In the genomic region with DNA sequence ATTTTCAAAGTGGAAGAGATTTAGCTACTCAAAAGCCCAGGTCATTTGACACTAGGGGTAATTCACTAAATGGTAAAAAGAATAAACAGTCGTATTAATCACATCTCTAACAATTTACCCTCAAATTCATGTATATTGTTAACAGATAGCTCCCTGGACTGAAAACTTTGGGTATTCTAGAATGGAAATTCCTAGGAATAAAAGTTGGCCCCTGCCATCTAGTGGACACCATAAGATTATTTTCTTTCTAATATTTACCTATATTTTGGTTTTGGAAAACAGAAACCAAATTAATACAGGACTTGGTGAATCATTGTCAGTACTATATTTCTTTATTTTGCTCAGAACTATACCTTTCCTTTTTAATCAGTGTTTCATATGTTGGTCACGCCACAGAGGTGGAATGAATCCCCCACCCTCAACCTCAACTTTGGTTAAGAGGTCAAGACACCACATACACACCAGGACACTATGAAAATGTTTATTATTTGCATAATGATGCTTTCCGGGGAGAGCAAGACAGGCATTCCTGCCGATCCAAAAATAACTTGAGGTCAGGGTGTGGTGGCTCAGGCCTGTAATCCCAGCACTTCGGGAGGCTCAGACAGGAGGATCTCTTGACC, we compare ENCODE assay signal across 10 cellular contexts.
A peak's percentile ranks its signal among the peaks of the same experiment; 100 is the strongest.
DNase-seq lines count a peak whose midpoint lies in the region; FAIRE-seq and TF ChIP-seq lines count a peak whose summit lies in the region.
"Had no signal": no experiment of that assay in that cellular context is flagged by ENCODE, and none has a peak within 500 bp of the region (broad histone marks: within the 10 kb centered on the region; RNA-seq: fewer than 3 reads in every experiment).

No MANE protein-coding gene starts in this region.

- H3K4me2 ChIP-seq in endothelial cell of umbilical vein (ENCODE audit: insufficient read depth, low read length), result no peak overlapping the region

- H2AFZ ChIP-seq in endothelial cell of umbilical vein (ENCODE audit: low read depth, low read length), result no peak overlapping the region

- DNase-seq in GM03348 (ENCODE audit: low spot score) (peak; percentile 7), NCI-H146 treated with DMSO at 0.1 percent for 48 hours (lab: John Stamatoyannopoulos, UW; ENCODE audit: unreplicated experiment) (peak; percentile 2), endothelial cell of umbilical vein (ENCODE audit: low read depth, low spot score) (peak; percentile 1), pons (ENCODE audit: low spot score) (peak; percentile 28), NCI-H510A (lab: John Stamatoyannopoulos, UW) (no peak), activated gamma-delta T cell treated with Interleukin-2 at 50 U/mL for 16 hours (no peak), GM19240 (ENCODE audit: insufficient read length, low spot score) (no peak)
- no peak for DNase-seq in activated CD4-positive, CD25-positive, alpha-beta regulatory T cell (lab: John Stamatoyannopoulos, UW)
- DNase-seq: activated CD8-positive, alpha-beta T cell treated with anti-CD3 and anti-CD28 coated beads for 36 hours; NCI-H1092 had no signal

- H3K36me3 ChIP-seq in endothelial cell of umbilical vein (ENCODE audit: control insufficient read depth in 2 of 2, extremely low read depth in 1 of 2, insufficient read depth in 2 of 2, low read length in 2 of 2), result no peaks in the 10 kb centered on the region

- no TSS peak for BruUV-seq in endothelial cell of umbilical vein (replicated peaks; lab: Mats Ljungman, UMichigan)

- no peak for TF ChIP-seq POLR2A in endothelial cell of umbilical vein (IDR thresholded peaks at IDR 0.05; ENCODE audit: low read depth, low read length)

- dilution Hi-C loops in endothelial cell of umbilical vein (cut with MboI; ENCODE audit: extremely low pct_ligation_motif_present, low sequenced_read_pairs), result no loop called here

- no peaks in the 10 kb centered on the region for H3K9me1 ChIP-seq in endothelial cell of umbilical vein (replicated peaks; ENCODE audit: control insufficient read depth, extremely low read depth, insufficient read depth, low read length)

- H4K20me1 ChIP-seq in endothelial cell of umbilical vein (replicated peaks; ENCODE audit: control insufficient read depth, extremely low read depth, insufficient read depth, low read length), result no peaks in the 10 kb centered on the region

- H3K27me3 ChIP-seq in endothelial cell of umbilical vein (ENCODE audit: control insufficient read depth in 2 of 2, insufficient read depth in 2 of 2, low read length in 2 of 2), result no peaks in the 10 kb centered on the region

- H3K4me3 ChIP-seq in endothelial cell of umbilical vein (replicated peaks in 1 of 3; ENCODE audit: insufficient read depth in 1 of 3, low read depth in 1 of 3, low read length in 3 of 3), result no peak overlapping the region

- no peaks in the 10 kb centered on the region for H3K9me3 ChIP-seq in endothelial cell of umbilical vein (replicated peaks; ENCODE audit: control insufficient read depth, insufficient read depth, low read length)

- no peaks in the 10 kb centered on the region for H3K79me2 ChIP-seq in endothelial cell of umbilical vein (ENCODE audit: control insufficient read depth, insufficient read depth, low read length)

- no peak overlapping the region for H3K9ac ChIP-seq in endothelial cell of umbilical vein (replicated peaks; ENCODE audit: extremely low read depth, insufficient read depth, low read length)

- intact Hi-C loops in endothelial cell of umbilical vein (cut with micrococcal nuclease), result loop anchor here (5.0 kb wide), 1 partner anchor 180 kb away; no protein-coding TSS in a partner anchor

- no peak overlapping the region for H3K27ac ChIP-seq in endothelial cell of umbilical vein (ENCODE audit: insufficient read depth, low read depth, low read length)

- H3K4me1 ChIP-seq in endothelial cell of umbilical vein (ENCODE audit: control insufficient read depth, extremely low read depth, insufficient read depth, low read length), result no peaks in the 10 kb centered on the region

- POLR2A ChIA-PET in endothelial cell of umbilical vein (lab: Charles Lee), result no interaction called here

- CTCF ChIA-PET in endothelial cell of umbilical vein (lab: Charles Lee), result interaction anchor here (0.7 to 1.7 kb wide), 4 partner anchors 11 to 863 kb away, joined by 3 to 10 read pairs (median 4); no protein-coding TSS in a partner anchor

- TF ChIP-seq CTCF in endothelial cell of umbilical vein (IDR thresholded peaks at IDR 0.05; ENCODE audit: extremely low read depth in 1 of 2, insufficient read depth in 1 of 2, low read depth in 1 of 2, low read length in 2 of 2), result no peak

- no peak for FAIRE-seq in endothelial cell of umbilical vein (lab: Jason Lieb, UNC)

TF ChIP-seq in endothelial cell of umbilical vein, 7 proteins besides CTCF, POLR2A, EP300 and RAD21:
- no peak for TF ChIP-seq JUN (IDR thresholded peaks at IDR 0.05; ENCODE audit: borderline replicate concordance, insufficient read depth, insufficient read length, low read depth)

Comparison
In these comparisons a context has a peak if more than half of its experiments do, and no peak if none do; other contexts are left out.
1. DNase-seq: peak in GM03348 (single experiment), NCI-H146 treated with DMSO at 0.1 percent for 48 hours (single experiment), endothelial cell of umbilical vein (single experiment) and pons (single experiment); none in NCI-H510A (single experiment), activated gamma-delta T cell treated with Interleukin-2 at 50 U/mL for 16 hours (single experiment), activated CD4-positive, CD25-positive, alpha-beta regulatory T cell (0 of 4) and GM19240 (single experiment).